In genomic region chr7:93016085-93016471, GRCh38 we compare ENCODE assay signal across 10 cellular contexts.
DNase-seq lines count a peak whose midpoint lies in the region; TF ChIP-seq lines count a peak whose summit lies in the region.
"Had no signal": no experiment of that assay in that cellular context is flagged by ENCODE, and none has a peak within 500 bp of the region (broad histone marks: within the 10 kb centered on the region; RNA-seq: fewer than 3 reads in every experiment).

No MANE protein-coding gene starts in this region.

- no peak overlapping the region for H3K4me3 ChIP-seq in colonic mucosa
- no peak overlapping the region for H3K4me3 ChIP-seq in neuron (ENCODE audit: low read length)
- no peak overlapping the region for H3K4me3 ChIP-seq in Karpas-422 (ENCODE audit: low read length)

- no peaks in the 10 kb centered on the region for H3K79me2 ChIP-seq in Karpas-422 (ENCODE audit: low read length)

- no peaks in the 10 kb centered on the region for H4K20me1 ChIP-seq in Karpas-422 (ENCODE audit: insufficient read depth, low read depth, low read length)

- H3K27me3 ChIP-seq in colonic mucosa (no peaks in the 10 kb centered on the region), neuron (ENCODE audit: insufficient read depth, low read length) (no peaks in the 10 kb centered on the region), Karpas-422 (ENCODE audit: low read length) (no peaks in the 10 kb centered on the region)

- H3K4me2 ChIP-seq in Karpas-422 (ENCODE audit: low read depth, low read length, poor library complexity, severe bottlenecking), result no peak overlapping the region
- H3K4me2 ChIP-seq: KMS-11 had no signal

- H3K9ac ChIP-seq in colonic mucosa (ENCODE audit: low read depth in 2 of 2, low read length in 2 of 2), result peak overlapping the region in 1 of 2 donors; percentile 22
- H3K9ac ChIP-seq in Karpas-422 (ENCODE audit: low read length), result no peak overlapping the region
- H3K9ac ChIP-seq: KMS-11 had no signal

- H3K36me3 ChIP-seq in colonic mucosa (no peaks in the 10 kb centered on the region), neuron (ENCODE audit: insufficient read depth, low read length) (no peaks in the 10 kb centered on the region), Karpas-422 (ENCODE audit: insufficient read depth, low read length) (no peaks in the 10 kb centered on the region)

- TF ChIP-seq CTCF in colonic mucosa (IDR thresholded peaks at IDR 0.05), result no peak

- peak overlapping the region; percentile 40 for H2AFZ ChIP-seq in neuron (ENCODE audit: low read depth, low read length)
- no peak overlapping the region for H2AFZ ChIP-seq in Karpas-422 (ENCODE audit: low read length)

- H3K4me1 ChIP-seq in colonic mucosa, result peaks cover 19% of the 10 kb centered on the region
- peaks cover 7% of the 10 kb centered on the region for H3K4me1 ChIP-seq in neuron (ENCODE audit: insufficient read depth, low read length)
- H3K4me1 ChIP-seq in Karpas-422 (ENCODE audit: low read length), result no peaks in the 10 kb centered on the region

- intact Hi-C loops in colonic mucosa (cut with DNase I), result loop anchor here (10.0 kb wide), 1 partner anchor 71 kb away; no protein-coding TSS in a partner anchor

- peak overlapping the region; percentile 52 for H3K27ac ChIP-seq in colonic mucosa
- no peak overlapping the region for H3K27ac ChIP-seq in Karpas-422 (ENCODE audit: low read length)
- H3K27ac ChIP-seq: KMS-11 had no signal

- H3K9me3 ChIP-seq in colonic mucosa (no peaks in the 10 kb centered on the region), neuron (ENCODE audit: low read length) (no peaks in the 10 kb centered on the region), Karpas-422 (ENCODE audit: low read length) (no peaks in the 10 kb centered on the region)

- no peaks in the 10 kb centered on the region for H3K9me2 ChIP-seq in Karpas-422 (replicated peaks; ENCODE audit: insufficient read depth, low read length)

- DNase-seq in EH (ENCODE audit: low read depth), result peak; percentile 79
- peak; percentile 50 for DNase-seq in NCI-H82 (lab: John Stamatoyannopoulos, UW)
- peak; percentile 74 for DNase-seq in colonic mucosa
- no peak for DNase-seq in HPDE6-E6E7 (ENCODE audit: extremely low spot score)
- DNase-seq in Karpas-422, result no peak
- no peak for DNase-seq in NCI-H187 (lab: John Stamatoyannopoulos, UW)
- no peak for DNase-seq in D341Med (ENCODE audit: low spot score)
- DNase-seq: amygdala had no signal

Comparison
In these comparisons a context has a peak if more than half of its experiments do, and no peak if none do; other contexts are left out.
1. DNase-seq: peak in EH (single experiment), NCI-H82 (single experiment) and colonic mucosa (single experiment); none in HPDE6-E6E7 (single experiment), Karpas-422 (single experiment), NCI-H187 (0 of 2) and D341Med (single experiment).